ENCODE assay signal across 1 cellular context in the genomic region with DNA sequence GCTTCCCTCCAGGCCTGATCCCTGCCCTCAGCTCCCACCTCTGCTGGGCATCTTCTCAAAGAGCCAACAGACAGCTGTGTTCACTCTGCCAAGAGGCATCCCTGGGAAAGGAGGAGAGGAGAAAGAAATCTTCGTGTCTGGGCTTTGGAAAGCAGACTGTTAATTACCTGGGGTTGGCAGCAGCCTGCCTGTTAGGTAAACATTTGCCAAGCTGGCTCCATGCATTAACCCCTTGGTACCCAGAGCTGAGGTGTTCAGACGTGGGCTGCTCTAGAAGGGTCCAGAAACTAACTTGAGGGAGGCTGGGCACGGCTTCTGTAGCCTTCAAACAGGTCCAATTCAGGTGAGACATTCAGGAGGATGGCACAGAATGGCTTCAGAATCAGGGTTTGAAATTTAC.
TF ChIP-seq lines count a peak whose summit lies in the region.

No MANE protein-coding gene starts in this region.

TF ChIP-seq in IMR-90, 13 proteins besides CTCF, POLR2A, EP300 and RAD21 (continued from another document):
- no peak for TF ChIP-seq FOS (IDR thresholded peaks at IDR 0.05; ENCODE audit: low read depth, low read length)
